Comparison of ENCODE assay signal across 1 cellular context in genomic region chr6:37938909-37939308, GRCh38.
TF ChIP-seq lines count a peak whose summit lies in the region.

No MANE protein-coding gene starts in this region.

TF ChIP-seq in IMR-90, 13 proteins besides CTCF, POLR2A, EP300 and RAD21 (continued from another document):
- TF ChIP-seq ELK1 (IDR thresholded peaks at IDR 0.05; ENCODE audit: borderline replicate concordance, low read depth, low read length) (no peak), MAZ (IDR thresholded peaks at IDR 0.05; ENCODE audit: borderline replicate concordance, low read depth, low read length) (no peak), NFE2L2 (IDR thresholded peaks at IDR 0.05; ENCODE audit: low read depth, low read length) (no peak), CEBPB (IDR thresholded peaks at IDR 0.05; ENCODE audit: low read depth, low read length) (no peak), MXI1 (IDR thresholded peaks at IDR 0.05; ENCODE audit: borderline replicate concordance, low read depth, low read length) (no peak), BHLHE40 (IDR thresholded peaks at IDR 0.05; ENCODE audit: low read depth, low read length) (no peak), USF2 (IDR thresholded peaks at IDR 0.05; ENCODE audit: low read depth, low read length) (no peak), RCOR1 (IDR thresholded peaks at IDR 0.05; ENCODE audit: insufficient replicate concordance, low read length) (no peak)
